9 cellular contexts compared by ENCODE assay signal in the genomic region with DNA sequence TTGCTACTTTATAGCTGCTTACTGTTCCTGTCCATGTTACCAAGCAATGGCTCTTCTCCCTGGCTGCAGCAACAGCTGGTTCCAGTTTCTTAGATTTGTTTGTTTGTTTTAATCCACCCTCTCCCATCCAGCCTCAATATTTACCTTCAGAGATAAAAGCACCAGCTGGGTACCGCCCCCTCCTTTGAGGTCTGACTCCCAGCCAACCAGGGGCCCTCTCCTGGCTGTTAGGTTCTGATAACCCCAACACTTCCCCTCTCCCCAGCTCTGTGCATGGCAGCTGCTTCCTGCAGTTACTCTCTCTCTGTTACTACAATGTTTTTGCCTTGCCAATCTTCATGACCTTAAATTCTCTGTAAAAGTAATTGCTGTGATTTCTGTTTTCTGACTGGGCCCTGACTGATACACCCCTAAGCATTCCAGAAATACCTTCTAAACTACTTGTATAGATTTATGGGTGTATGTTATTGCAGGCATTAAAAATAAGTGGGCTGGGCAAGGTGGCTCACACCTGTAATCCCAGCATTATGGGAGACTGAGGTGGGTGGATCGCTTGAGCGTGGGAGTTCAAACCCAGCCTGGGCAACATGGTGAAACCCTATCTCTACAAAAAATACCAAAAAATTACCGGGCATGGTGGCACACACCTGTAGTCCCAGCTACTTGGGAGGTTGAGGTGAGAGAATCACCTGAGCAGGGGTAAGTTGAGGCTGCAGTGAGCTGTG. TPM values are rescaled to one million over a fixed set of nuclear protein-coding genes. Genes with fewer than 3 reads are reported as not detected.
DNase-seq lines count a peak whose midpoint lies in the region; ATAC-seq and TF ChIP-seq lines count a peak whose summit lies in the region.
"Had no signal": no experiment of that assay in that cellular context is flagged by ENCODE, and none has a peak within 500 bp of the region (broad histone marks: within the 10 kb centered on the region; RNA-seq: fewer than 3 reads in every experiment).

No MANE protein-coding gene starts in this region.

- H3K27me3 ChIP-seq in ascending aorta = no peaks in the 10 kb centered on the region
- H3K27me3 ChIP-seq: thyroid gland had no signal

- no peaks in the 10 kb centered on the region for H3K9me3 ChIP-seq in ascending aorta
- H3K9me3 ChIP-seq: thyroid gland had no signal

- no peaks in the 10 kb centered on the region for H3K36me3 ChIP-seq in ascending aorta
- H3K36me3 ChIP-seq: thyroid gland had no signal

- H3K9me3 Mint-ChIP-seq in stimulated activated memory B cell treated with anti-CD40 and anti-IgM and Interleukin-4, amounts not matched to agents 10 μg/mL and 1 μg/mL and 100 μg/mL, for 72 hours = no peaks in the 10 kb centered on the region

- DNase-seq in DMS153 (lab: John Stamatoyannopoulos, UW) (peak; percentile 93), NCI-H1436 (lab: John Stamatoyannopoulos, UW) (peak; percentile 67), T-helper 9 cell (peak; percentile 9), hepatic stellate cell (ENCODE audit: low spot score) (peak; percentile 40), ascending aorta (ENCODE audit: low spot score in 2 of 2) (no peak)

- H3K27ac Mint-ChIP-seq in stimulated activated memory B cell treated with anti-CD40 and anti-IgM and Interleukin-4, amounts not matched to agents 10 μg/mL and 1 μg/mL and 100 μg/mL, for 72 hours = no peak overlapping the region

- H3K4me1 ChIP-seq in ascending aorta = peaks cover 3 to 5% of the 10 kb centered on the region in 2 donors

- H3K27ac ChIP-seq in ascending aorta = no peak overlapping the region

- intact Hi-C loops in ascending aorta (cut with DNase I) = loop anchor here (5.0 kb wide), 1 partner anchor 541 kb away; no protein-coding TSS in a partner anchor

- no peaks in the 10 kb centered on the region for H3K36me3 Mint-ChIP-seq in stimulated activated memory B cell treated with anti-CD40 and anti-IgM and Interleukin-4, amounts not matched to agents 10 μg/mL and 1 μg/mL and 100 μg/mL, for 72 hours

- peaks cover 9% of the 10 kb centered on the region for H3K27me3 Mint-ChIP-seq in stimulated activated memory B cell treated with anti-CD40 and anti-IgM and Interleukin-4, amounts not matched to agents 10 μg/mL and 1 μg/mL and 100 μg/mL, for 72 hours

- ATAC-seq in GM21723 (IDR thresholded peaks at IDR 0.05; ENCODE audit: unreplicated experiment) (peak; percentile 40), HG02610 (IDR thresholded peaks at IDR 0.05; ENCODE audit: unreplicated experiment) (no peak)
- no peak for ATAC-seq in stimulated activated memory B cell treated with anti-CD40 and anti-IgM and Interleukin-4, amounts not matched to agents 10 μg/mL and 1 μg/mL and 100 μg/mL, for 72 hours

- H3K4me3 ChIP-seq in ascending aorta = no peak overlapping the region
- H3K4me3 ChIP-seq: thyroid gland had no signal

- no peak for TF ChIP-seq CTCF in ascending aorta (IDR thresholded peaks at IDR 0.05)

- H3K4me1 Mint-ChIP-seq in stimulated activated memory B cell treated with anti-CD40 and anti-IgM and Interleukin-4, amounts not matched to agents 10 μg/mL and 1 μg/mL and 100 μg/mL, for 72 hours = peaks cover 22% of the 10 kb centered on the region

- H3K4me3 Mint-ChIP-seq in stimulated activated memory B cell treated with anti-CD40 and anti-IgM and Interleukin-4, amounts not matched to agents 10 μg/mL and 1 μg/mL and 100 μg/mL, for 72 hours = no peak overlapping the region

RNA-seq across cellular contexts. Expression of a gene that starts 2.6 kb away (rescaled TPM):
- 0.21 TPM for total RNA-seq in ascending aorta

Comparison
In these comparisons a context has a peak if more than half of its experiments do, and no peak if none do; other contexts are left out.
1. DNase-seq: peak in DMS153 (single experiment), NCI-H1436 (single experiment), T-helper 9 cell (single experiment) and hepatic stellate cell (single experiment); none in ascending aorta (0 of 2).